ENCODE assay signal across 18 cellular contexts in genomic region chr3:175002732-175003143, GRCh38.
DNase-seq lines count a peak whose midpoint lies in the region; ATAC-seq and TF ChIP-seq lines count a peak whose summit lies in the region.
"Had no signal": no experiment of that assay in that cellular context is flagged by ENCODE, and none has a peak within 500 bp of the region (broad histone marks: within the 10 kb centered on the region; RNA-seq: fewer than 3 reads in every experiment).

No MANE protein-coding gene starts in this region.

- peaks cover 3% of the 10 kb centered on the region for H3K9me3 Mint-ChIP-seq in activated CD8-positive, alpha-beta memory T cell treated with anti-CD3 and anti-CD28 coated beads, Interleukin-2, amount 10 ng/mL, durations not matched to agents 7 days and 5 days (ENCODE audit: low read depth)
- no peaks in the 10 kb centered on the region for H3K9me3 Mint-ChIP-seq in activated T-cell treated with anti-CD3 and anti-CD28 coated beads, Interleukin-2, amount 50 U/mL, for 4 hours

- no peaks in the 10 kb centered on the region for H3K27me3 Mint-ChIP-seq in activated CD8-positive, alpha-beta memory T cell treated with anti-CD3 and anti-CD28 coated beads, Interleukin-2, amount 10 ng/mL, durations not matched to agents 7 days and 5 days
- no peaks in the 10 kb centered on the region for H3K27me3 Mint-ChIP-seq in activated T-cell treated with anti-CD3 and anti-CD28 coated beads, Interleukin-2, amount 50 U/mL, for 4 hours (ENCODE audit: low read depth)
- H3K27me3 Mint-ChIP-seq: activated naive CD8-positive, alpha-beta T cell; memory B cell; stimulated activated naive B cell treated with anti-CD40 and anti-IgM and Interleukin-4, amounts not matched to agents 10 μg/mL and 1 μg/mL and 100 μg/mL, for 72 hours had no signal

- CTCF ChIA-PET in A673 (lab: Charles Lee): no interaction called here
- CTCF ChIA-PET in activated CD8-positive, alpha-beta memory T cell treated with anti-CD3 and anti-CD28 coated beads, Interleukin-2, amount 10 ng/mL, durations not matched to agents 7 days and 5 days (lab: Charles Lee): no interaction called here

- POLR2A ChIA-PET in A673 (lab: Charles Lee; ENCODE audit: low non-redundant PET): no interaction called here

- ATAC-seq in activated CD8-positive, alpha-beta memory T cell treated with anti-CD3 and anti-CD28 coated beads, Interleukin-2, amount 10 ng/mL, durations not matched to agents 7 days and 5 days: no peak
- no peak for ATAC-seq in activated T-cell treated with anti-CD3 and anti-CD28 coated beads, Interleukin-2, amount 50 U/mL, for 4 hours
- ATAC-seq: stimulated activated naive B cell treated with anti-CD40 and anti-IgM and Interleukin-4, amounts not matched to agents 10 μg/mL and 1 μg/mL and 100 μg/mL, for 72 hours had no signal

- H3K27ac Mint-ChIP-seq in activated CD8-positive, alpha-beta memory T cell treated with anti-CD3 and anti-CD28 coated beads, Interleukin-2, amount 10 ng/mL, durations not matched to agents 7 days and 5 days: no peak overlapping the region
- H3K27ac Mint-ChIP-seq: activated naive CD8-positive, alpha-beta T cell; memory B cell; stimulated activated naive B cell treated with anti-CD40 and anti-IgM and Interleukin-4, amounts not matched to agents 10 μg/mL and 1 μg/mL and 100 μg/mL, for 72 hours had no signal

- H3K36me3 ChIP-seq in ACC112 (ENCODE audit: insufficient read depth, low read length) (no peaks in the 10 kb centered on the region), A673 (ENCODE audit: insufficient read depth, low read length, poor library complexity, severe bottlenecking) (no peaks in the 10 kb centered on the region)
- H3K36me3 ChIP-seq: esophagus muscularis mucosa, Peyer's patch, sigmoid colon had no signal

- H3K4me1 Mint-ChIP-seq in activated CD8-positive, alpha-beta memory T cell treated with anti-CD3 and anti-CD28 coated beads, Interleukin-2, amount 10 ng/mL, durations not matched to agents 7 days and 5 days: no peaks in the 10 kb centered on the region
- no peaks in the 10 kb centered on the region for H3K4me1 Mint-ChIP-seq in activated T-cell treated with anti-CD3 and anti-CD28 coated beads, Interleukin-2, amount 50 U/mL, for 4 hours (ENCODE audit: low read depth)
- H3K4me1 Mint-ChIP-seq: memory B cell; stimulated activated naive B cell treated with anti-CD40 and anti-IgM and Interleukin-4, amounts not matched to agents 10 μg/mL and 1 μg/mL and 100 μg/mL, for 72 hours had no signal

- H3K79me2 ChIP-seq in ACC112 (ENCODE audit: control insufficient read depth, insufficient read depth, low read length, unreplicated experiment): no peaks in the 10 kb centered on the region

- H3K4me3 Mint-ChIP-seq in activated CD8-positive, alpha-beta memory T cell treated with anti-CD3 and anti-CD28 coated beads, Interleukin-2, amount 10 ng/mL, durations not matched to agents 7 days and 5 days: no peak overlapping the region
- H3K4me3 Mint-ChIP-seq in activated T-cell treated with anti-CD3 and anti-CD28 coated beads, Interleukin-2, amount 50 U/mL, for 4 hours: no peak overlapping the region
- H3K4me3 Mint-ChIP-seq: activated naive CD8-positive, alpha-beta T cell; memory B cell; stimulated activated naive B cell treated with anti-CD40 and anti-IgM and Interleukin-4, amounts not matched to agents 10 μg/mL and 1 μg/mL and 100 μg/mL, for 72 hours had no signal

- BruUV-seq in A673 (replicated peaks; lab: Mats Ljungman, UMichigan): no TSS peak

- intact Hi-C loops in A673 (cut with micrococcal nuclease; ENCODE audit: unreplicated experiment): no loop called here

- TF ChIP-seq CTCF in HFF-Myc (IDR thresholded peaks at IDR 0.05; ENCODE audit: low read depth, low read length, missing control alignments) (no peak), fibroblast of villous mesenchyme (IDR thresholded peaks at IDR 0.05; ENCODE audit: insufficient read depth, low read depth, low read length) (no peak), A673 (conservative IDR thresholded peaks at IDR 0.05; ENCODE audit: low read depth, low read length) (no peak)

- no peaks in the 10 kb centered on the region for H3K36me3 Mint-ChIP-seq in activated CD8-positive, alpha-beta memory T cell treated with anti-CD3 and anti-CD28 coated beads, Interleukin-2, amount 10 ng/mL, durations not matched to agents 7 days and 5 days
- no peaks in the 10 kb centered on the region for H3K36me3 Mint-ChIP-seq in activated T-cell treated with anti-CD3 and anti-CD28 coated beads, Interleukin-2, amount 50 U/mL, for 4 hours (ENCODE audit: insufficient read depth)
- H3K36me3 Mint-ChIP-seq: activated naive CD8-positive, alpha-beta T cell; memory B cell; stimulated activated naive B cell treated with anti-CD40 and anti-IgM and Interleukin-4, amounts not matched to agents 10 μg/mL and 1 μg/mL and 100 μg/mL, for 72 hours had no signal

- no peaks in the 10 kb centered on the region for H3K9me3 ChIP-seq in A673 (ENCODE audit: low read depth, low read length, poor library complexity, severe bottlenecking)
- H3K9me3 ChIP-seq: esophagus muscularis mucosa, Peyer's patch, sigmoid colon had no signal

- DNase-seq in HFF-Myc (ENCODE audit: extremely low read depth, low read depth): peak; percentile 91
- DNase-seq in amniotic epithelial cell (ENCODE audit: low read depth): peak; percentile 91
- DNase-seq in fibroblast of villous mesenchyme (ENCODE audit: low read depth): peak; percentile 95
- DNase-seq in A673 (ENCODE audit: low spot score): no peak
- no peak for DNase-seq in activated CD8-positive, alpha-beta memory T cell treated with anti-CD3 and anti-CD28 coated beads, Interleukin-2, amount 10 ng/mL, durations not matched to agents 7 days and 5 days
- no peak for DNase-seq in activated T-cell treated with anti-CD3 and anti-CD28 coated beads, Interleukin-2, amount 50 U/mL, for 4 hours
- no peak for DNase-seq in cerebellar nuclear complex (lab: John Stamatoyannopoulos, UW)
- DNase-seq: activated CD4-positive, CD25-positive, alpha-beta regulatory T cell treated with anti-CD3 and anti-CD28 coated beads, Interleukin-2, amount 50 U/mL, for 72 hours; NCI-H2029; NCI-H69; Peyer's patch; sigmoid colon; stimulated activated naive B cell treated with anti-CD40 and anti-IgM and Interleukin-4, amounts not matched to agents 10 μg/mL and 1 μg/mL and 100 μg/mL, for 72 hours had no signal

- H2AFZ ChIP-seq in ACC112 (ENCODE audit: low read length, unreplicated experiment): no peak overlapping the region

- H3K27me3 ChIP-seq in ACC112 (ENCODE audit: insufficient read depth, low read length) (no peaks in the 10 kb centered on the region), A673 (replicated peaks; ENCODE audit: insufficient read depth, low read depth, low read length, poor library complexity) (no peaks in the 10 kb centered on the region)
- H3K27me3 ChIP-seq: esophagus muscularis mucosa, Peyer's patch, sigmoid colon had no signal

- H3K4me1 ChIP-seq in ACC112 (ENCODE audit: control insufficient read depth, insufficient read depth, low read length, unreplicated experiment) (peaks cover 27% of the 10 kb centered on the region), A673 (ENCODE audit: insufficient read depth, low read length, poor library complexity, severe bottlenecking) (no peaks in the 10 kb centered on the region)
- H3K4me1 ChIP-seq: Peyer's patch had no signal

- H3K4me3 ChIP-seq in ACC112 (ENCODE audit: low read depth, low read length) (no peak overlapping the region), HFF-Myc (replicated peaks; ENCODE audit: low read depth, low read length) (no peak overlapping the region), fibroblast of villous mesenchyme (ENCODE audit: low read depth, low read length) (no peak overlapping the region), A673 (ENCODE audit: low read depth, low read length, poor library complexity, severe bottlenecking) (no peak overlapping the region)
- H3K4me3 ChIP-seq: coronary artery, esophagus muscularis mucosa, Peyer's patch, sigmoid colon had no signal

- H3K27ac ChIP-seq in ACC112 (ENCODE audit: low read depth, low read length) (peak overlapping the region; percentile 89), A673 (ENCODE audit: low read depth, low read length, poor library complexity, severe bottlenecking) (no peak overlapping the region)
- H3K27ac ChIP-seq: coronary artery, esophagus muscularis mucosa, Peyer's patch had no signal

Comparison
In these comparisons a context has a peak if more than half of its experiments do, and no peak if none do; other contexts are left out.
1. DNase-seq: peak in HFF-Myc (single experiment), amniotic epithelial cell (single experiment) and fibroblast of villous mesenchyme (single experiment); none in A673 (single experiment), activated CD8-positive, alpha-beta memory T cell treated with anti-CD3 and anti-CD28 coated beads, Interleukin-2, amount 10 ng/mL, durations not matched to agents 7 days and 5 days (single experiment), activated T-cell treated with anti-CD3 and anti-CD28 coated beads, Interleukin-2, amount 50 U/mL, for 4 hours (single experiment) and cerebellar nuclear complex (0 of 2).